10 cellular contexts compared by ENCODE assay signal in the genomic region with DNA sequence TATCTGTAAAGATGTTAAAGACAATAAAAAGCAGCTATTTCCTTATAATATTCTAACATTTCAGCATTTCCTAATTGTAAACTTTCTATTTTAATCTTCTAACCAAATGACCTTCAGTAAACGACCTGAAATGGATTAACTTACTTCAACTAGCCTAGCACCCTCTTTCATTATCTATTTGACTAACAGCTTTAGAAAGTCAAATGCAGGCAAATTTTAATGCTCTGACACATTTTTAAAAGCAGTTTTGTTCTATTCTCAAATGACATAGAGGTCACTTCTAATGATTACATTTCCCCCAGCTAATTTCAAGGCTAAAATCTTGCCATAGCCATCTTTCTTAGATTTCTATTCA. TPM values are rescaled to one million over a fixed set of nuclear protein-coding genes. Genes with fewer than 3 reads are reported as not detected.
A peak's percentile ranks its signal among the peaks of the same experiment; 100 is the strongest.
DNase-seq lines count a peak whose midpoint lies in the region; ATAC-seq, FAIRE-seq and TF ChIP-seq lines count a peak whose summit lies in the region.
"Had no signal": no experiment of that assay in that cellular context is flagged by ENCODE, and none has a peak within 500 bp of the region (broad histone marks: within the 10 kb centered on the region; RNA-seq: fewer than 3 reads in every experiment).

No MANE protein-coding gene starts in this region.

- H3K36me3 ChIP-seq in GM23338 (ENCODE audit: insufficient read depth), result no peaks in the 10 kb centered on the region

- ATAC-seq in GM18907 (IDR thresholded peaks at IDR 0.05; ENCODE audit: unreplicated experiment) (peak; percentile 45), GM23338 (no peak), HG03442 (IDR thresholded peaks at IDR 0.05; ENCODE audit: unreplicated experiment) (peak; percentile 44), foreskin keratinocyte (no peak), HG03571 (IDR thresholded peaks at IDR 0.05; ENCODE audit: unreplicated experiment) (no peak)
- ATAC-seq: stimulated activated naive B cell treated with anti-CD40 and anti-IgM and Interleukin-4, amounts not matched to agents 10 μg/mL and 1 μg/mL and 100 μg/mL, for 72 hours; T-helper 17 cell had no signal

- no peaks in the 10 kb centered on the region for H3K27me3 Mint-ChIP-seq in GM23338 (ENCODE audit: insufficient read depth, low read depth, poor library complexity)
- H3K27me3 Mint-ChIP-seq: T-helper 17 cell had no signal

- H3K9me2 ChIP-seq in GM23338 (ENCODE audit: insufficient read depth), result no peaks in the 10 kb centered on the region

- peaks cover 17% of the 10 kb centered on the region; the same call in 1 of the 2 replicates for H3K79me2 ChIP-seq in GM23338 (replicated peaks; ENCODE audit: insufficient read depth)

- no peak overlapping the region for H3K4me3 ChIP-seq in GM23338

- no peak for FAIRE-seq in GM12892 (lab: Jason Lieb, UNC)

- H3F3A ChIP-seq in GM23338 (replicated peaks; ENCODE audit: low read depth), result no peaks in the 10 kb centered on the region

- H3K4me1 ChIP-seq in GM23338 (ENCODE audit: insufficient read depth) (peaks cover 19% of the 10 kb centered on the region), foreskin keratinocyte (peaks cover 21% of the 10 kb centered on the region)

- no peaks in the 10 kb centered on the region for H3K27me3 ChIP-seq in GM23338 (ENCODE audit: insufficient read depth)
- H3K27me3 ChIP-seq in foreskin keratinocyte, result no peaks in the 10 kb centered on the region

- DNase-seq in GM23338 (ENCODE audit: low spot score) (no peak), foreskin keratinocyte (no peak), GM12892 (ENCODE audit: insufficient read length) (no peak), epidermal melanocyte (ENCODE audit: insufficient read length, low spot score) (no peak), 8988T (no peak)
- DNase-seq: stimulated activated naive B cell treated with anti-CD40 and anti-IgM and Interleukin-4, amounts not matched to agents 10 μg/mL and 1 μg/mL and 100 μg/mL, for 72 hours; T-helper 17 cell had no signal

- H3K4me2 ChIP-seq in GM23338, result peak overlapping the region; percentile 4

- peaks cover 28% of the 10 kb centered on the region for H3K4me1 Mint-ChIP-seq in GM23338
- H3K4me1 Mint-ChIP-seq: stimulated activated naive B cell treated with anti-CD40 and anti-IgM and Interleukin-4, amounts not matched to agents 10 μg/mL and 1 μg/mL and 100 μg/mL, for 72 hours; T-helper 17 cell had no signal

- TF ChIP-seq POLR2A in GM12892 (IDR thresholded peaks at IDR 0.05; ENCODE audit: low read depth, low read length), result no peak

- no peak overlapping the region for H2AFZ ChIP-seq in GM23338

- TF ChIP-seq CTCF in GM23338 (conservative IDR thresholded peaks at IDR 0.05; ENCODE audit: low read depth in 2 of 2) (no peak), foreskin keratinocyte (conservative IDR thresholded peaks at IDR 0.05) (no peak)

- H3K4me3 Mint-ChIP-seq in GM23338, result no peak overlapping the region
- H3K4me3 Mint-ChIP-seq: stimulated activated naive B cell treated with anti-CD40 and anti-IgM and Interleukin-4, amounts not matched to agents 10 μg/mL and 1 μg/mL and 100 μg/mL, for 72 hours; T-helper 17 cell had no signal

- H3K9me3 Mint-ChIP-seq in GM23338, result no peaks in the 10 kb centered on the region
- H3K9me3 Mint-ChIP-seq: stimulated activated naive B cell treated with anti-CD40 and anti-IgM and Interleukin-4, amounts not matched to agents 10 μg/mL and 1 μg/mL and 100 μg/mL, for 72 hours had no signal

- peaks cover 10% of the 10 kb centered on the region; the same call in 2 of the 3 replicates for H3K36me3 Mint-ChIP-seq in GM23338 (ENCODE audit: low read depth)
- H3K36me3 Mint-ChIP-seq: stimulated activated naive B cell treated with anti-CD40 and anti-IgM and Interleukin-4, amounts not matched to agents 10 μg/mL and 1 μg/mL and 100 μg/mL, for 72 hours had no signal

- peak overlapping the region; percentile 98 for H3K27ac Mint-ChIP-seq in GM23338
- H3K27ac Mint-ChIP-seq: stimulated activated naive B cell treated with anti-CD40 and anti-IgM and Interleukin-4, amounts not matched to agents 10 μg/mL and 1 μg/mL and 100 μg/mL, for 72 hours; T-helper 17 cell had no signal

- H4K20me1 ChIP-seq in GM23338 (replicated peaks; ENCODE audit: insufficient read depth), result no peaks in the 10 kb centered on the region

- H3K27ac ChIP-seq in GM23338 (ENCODE audit: low read depth) (peak overlapping the region; percentile 85), foreskin keratinocyte (peak overlapping the region; percentile 58)

TF ChIP-seq in GM23338, 12 proteins besides CTCF, POLR2A, EP300 and RAD21 (continues in another document):
- TF ChIP-seq EZH2 (IDR thresholded peaks at IDR 0.05; ENCODE audit: low read depth, unreplicated experiment) (no peak), ETS1 (IDR thresholded peaks at IDR 0.05) (no peak), POLR2AphosphoS5 (IDR thresholded peaks at IDR 0.05; ENCODE audit: low read depth) (no peak), EZH2phosphoT487 (IDR thresholded peaks at IDR 0.05; ENCODE audit: unreplicated experiment) (no peak), CREB1 (CRISPR knock-in tag; IDR thresholded peaks at IDR 0.05; ENCODE audit: low read depth) (no peak), ZNF462 (CRISPR knock-in tag; IDR thresholded peaks at IDR 0.05) (no peak)

RNA-seq across cellular contexts. Expression of gene SLC7A11, which starts 41.9 kb away (rescaled TPM):
- total RNA-seq in GM23338 (2014; rRNA removed; shearing (Covaris generic)), result 32.2 and 33.9 TPM in 2 replicates
- polyA plus RNA-seq in GM23338 (2016; fragmentation: Nextera tagmentation; extraction: Ambion mirVana) (8.3 and 10.0 TPM in 2 replicates), foreskin keratinocyte (2.7 and 4.7 TPM in 2 replicates)
- total RNA-seq in foreskin keratinocyte, result 14.3 and 29.3 TPM in 2 replicates
- 1.5 TPM for polyA plus RNA-seq in GM12892 (2012; ENCODE audit: missing spikeins)

Comparison
In these comparisons a context has a peak if more than half of its experiments do, and no peak if none do; other contexts are left out.
1. ATAC-seq: peak in GM18907 (single experiment) and HG03442 (single experiment); none in GM23338 (single experiment), foreskin keratinocyte (single experiment) and HG03571 (single experiment).